Comparison of ENCODE assay signal across 22 cellular contexts in genomic region chr11:122979815-122980656, GRCh38. TPM values are rescaled to one million over a fixed set of nuclear protein-coding genes. Genes with fewer than 3 reads are reported as not detected.
DNase-seq lines count a peak whose midpoint lies in the region; FAIRE-seq and TF ChIP-seq lines count a peak whose summit lies in the region.
"Had no signal": no experiment of that assay in that cellular context is flagged by ENCODE, and none has a peak within 500 bp of the region (broad histone marks: within the 10 kb centered on the region; RNA-seq: fewer than 3 reads in every experiment).

No MANE protein-coding gene starts in this region.

- peaks cover 0 to 26% (median 17%) of the 10 kb centered on the region in 4 experiments; a peak in 6 of 7 replicates for H3K4me1 ChIP-seq in H1 (replicated peaks in 1 of 4; ENCODE audit: control insufficient read depth in 3 of 4, insufficient read depth in 4 of 4, low read length in 3 of 4)
- H3K4me1 ChIP-seq in PC-9 (replicated peaks; ENCODE audit: insufficient read depth): no peaks in the 10 kb centered on the region

- H3K36me3 ChIP-seq in H1 (ENCODE audit: control insufficient read depth in 2 of 4, insufficient read depth in 4 of 4, low read length in 3 of 4) (peaks cover 0 to 8% (median 0%) of the 10 kb centered on the region in 4 experiments; a peak in 3 of 8 replicates), WERI-Rb-1 (no peaks in the 10 kb centered on the region), PC-9 (ENCODE audit: low read depth) (no peaks in the 10 kb centered on the region)
- H3K36me3 ChIP-seq: cardiac muscle cell, gastroesophageal sphincter had no signal

- no peak overlapping the region for H3K23ac ChIP-seq in H1 (ENCODE audit: insufficient read length)

- no peaks in the 10 kb centered on the region for H3F3A ChIP-seq in PC-9 (ENCODE audit: insufficient read depth, low read depth)

- H3K14ac ChIP-seq in H1 (ENCODE audit: insufficient read length): no peak overlapping the region

- POLR2A ChIA-PET in H1 (lab: Charles Lee; ENCODE audit: partially characterized antibody): no interaction called here
- POLR2A ChIA-PET in PC-9 (lab: Charles Lee; ENCODE audit: unreplicated experiment): no interaction called here

- H3K56ac ChIP-seq in H1 (replicated peaks; ENCODE audit: insufficient read length, low read depth, low read length): no peak overlapping the region

- TF ChIP-seq EP300 in H1 (IDR thresholded peaks at IDR 0.05; ENCODE audit: borderline replicate concordance in 1 of 2, low read depth in 2 of 2, low read length in 2 of 2): no peak

- no peak overlapping the region; the same call in 1 of the 2 replicates for H4K8ac ChIP-seq in H1 (ENCODE audit: extremely low read depth, insufficient read depth, low read length)

- H4K20me1 ChIP-seq in H1 (replicated peaks in 1 of 2; ENCODE audit: control insufficient read depth in 1 of 2, insufficient read depth in 2 of 2, low read length in 2 of 2): peaks cover 9 to 21% of the 10 kb centered on the region in 2 experiments
- no peaks in the 10 kb centered on the region for H4K20me1 ChIP-seq in PC-9 (ENCODE audit: insufficient read depth)

- H2BK12ac ChIP-seq in H1 (ENCODE audit: low read depth, low read length): no peak overlapping the region

- H2AFZ ChIP-seq in H1 (ENCODE audit: low read length) (no peak overlapping the region), PC-9 (no peak overlapping the region)

- no peak overlapping the region for H2BK5ac ChIP-seq in H1 (ENCODE audit: low read depth, low read length)

- peaks cover 3% of the 10 kb centered on the region for H3K36me3 Mint-ChIP-seq in nephron (ENCODE audit: low read depth)

- TF ChIP-seq RAD21 in H1 (IDR thresholded peaks at IDR 0.05 in 1 of 2, conservative IDR thresholded peaks at IDR 0.05 in 1 of 2; ENCODE audit: low read depth in 2 of 2, low read length in 2 of 2): no peak

- no peak for TF ChIP-seq POLR2A in H1 (IDR thresholded peaks at IDR 0.05; ENCODE audit: control extremely low read depth in 1 of 2, low read depth in 2 of 2, low read length in 2 of 2)

- H3K27me3 ChIP-seq in H1 (replicated peaks in 1 of 4; ENCODE audit: control insufficient read depth in 3 of 4, extremely low read depth in 1 of 4, insufficient read depth in 3 of 4, low read length in 3 of 4) (peaks cover 82 to 99% (median 93%) of the 10 kb centered on the region in 4 experiments), WERI-Rb-1 (ENCODE audit: insufficient read depth, low read depth, severe bottlenecking) (peaks cover 3% of the 10 kb centered on the region), PC-9 (ENCODE audit: insufficient read depth, low read depth) (peaks cover 94% of the 10 kb centered on the region)

- H3K23me2 ChIP-seq in H1 (ENCODE audit: low read depth, low read length): peaks cover 22% of the 10 kb centered on the region; the same call in 1 of the 2 replicates

- WGBS in H1 (ENCODE audit: extremely low coverage in 1 of 2, insufficient coverage in 1 of 2, insufficient read length in 1 of 2, insufficient replicate concordance in 2 of 2, low coverage in 1 of 2, low lambda C conversion rate in 2 of 2, missing lambda C conversion rate in 1 of 2), 2 experiments: 10% methylated on average over 29 of the region's 29 CpGs; no CpG with 5 or more reads in 1 of the 2 experiments

- H3K27ac Mint-ChIP-seq in nephron: no peak overlapping the region
- H3K27ac Mint-ChIP-seq: immature natural killer cell had no signal

- H3K9me3 ChIP-seq in H1 (ENCODE audit: insufficient read depth in 2 of 2, low read depth in 1 of 2, low read length in 1 of 2) (no peaks in the 10 kb centered on the region), WERI-Rb-1 (ENCODE audit: severe bottlenecking) (no peaks in the 10 kb centered on the region), PC-9 (ENCODE audit: insufficient read depth, low read depth) (no peaks in the 10 kb centered on the region)
- H3K9me3 ChIP-seq: gastroesophageal sphincter had no signal

- H2BK20ac ChIP-seq in H1 (ENCODE audit: low read length): no peak overlapping the region

- CTCF ChIA-PET in H1 (lab: Charles Lee; ENCODE audit: partially characterized antibody): interaction anchor here (0.5 to 2.4 kb wide), 5 partner anchors 25 to 74 kb away, joined by 3 to 9 read pairs (median 4); no protein-coding TSS in a partner anchor
- CTCF ChIA-PET in PC-9 (lab: Charles Lee): no interaction called here

- no TSS peak for BruUV-seq in PC-9 (replicated peaks; lab: Mats Ljungman, UMichigan)

- H3K4me3 Mint-ChIP-seq in nephron: peak overlapping the region in 2 of 3 experiments; percentile 2 to 29

- no peak overlapping the region for H4K91ac ChIP-seq in H1 (replicated peaks; ENCODE audit: insufficient read length, low read length)

- no peak overlapping the region for H2AK5ac ChIP-seq in H1 (ENCODE audit: low read depth, low read length)

- no peak overlapping the region for H3K9ac ChIP-seq in H1 (replicated peaks in 1 of 4; ENCODE audit: extremely low read depth in 1 of 4, low read depth in 3 of 4, low read length in 3 of 4)
- H3K9ac ChIP-seq: KMS-11 had no signal

- TF ChIP-seq CTCF in GM13977 (IDR thresholded peaks at IDR 0.05; ENCODE audit: extremely low read depth, insufficient read depth, missing control alignments) (no peak), H1 (IDR thresholded peaks at IDR 0.05; ENCODE audit: control extremely low read depth in 1 of 3, insufficient read depth in 1 of 3, low read depth in 1 of 3, low read length in 3 of 3) (no peak), nephron (IDR thresholded peaks at IDR 0.05; ENCODE audit: unreplicated experiment in 3 of 3) (no peak), WERI-Rb-1 (IDR thresholded peaks at IDR 0.05; ENCODE audit: low read depth, low read length) (no peak), PC-9 (conservative IDR thresholded peaks at IDR 0.05) (no peak)

- no peak overlapping the region for H2BK15ac ChIP-seq in H1 (ENCODE audit: low read length)

- H4K5ac ChIP-seq in H1 (ENCODE audit: insufficient read length, low read depth, low read length): no peak overlapping the region

- intact Hi-C loops in PC-9 (cut with micrococcal nuclease; ENCODE audit: unreplicated experiment): no loop called here

- peaks cover 100% of the 10 kb centered on the region for H3K27me3 Mint-ChIP-seq in nephron (ENCODE audit: low read depth)

- H3K4me2 ChIP-seq in H1 (ENCODE audit: insufficient read depth in 1 of 2, low read depth in 2 of 2, low read length in 2 of 2) (peak overlapping the region; percentile 71 to 89), PC-9 (no peak overlapping the region)
- H3K4me2 ChIP-seq: KMS-11 had no signal

- DNase-seq in ELF-1 (ENCODE audit: low read depth, low spot score) (peak; percentile 56), GM13977 (ENCODE audit: low spot score) (peak; percentile 24), H1 (ENCODE audit: low read depth in 1 of 2, low spot score in 2 of 2) (peak in 1 of 2 experiments; percentile 54), WERI-Rb-1 (no peak), NCI-H1930 (lab: John Stamatoyannopoulos, UW) (no peak), PC-9 (no peak)
- DNase-seq: COR-L47, erythroblast, immature natural killer cell, NCI-H1048, NCI-H748 treated with DMSO at 0.1 percent for 48 hours had no signal

- no peaks in the 10 kb centered on the region for H3K79me2 ChIP-seq in H1 (ENCODE audit: control insufficient read depth in 1 of 2, insufficient read depth in 2 of 2, low read length in 2 of 2)
- H3K79me2 ChIP-seq in PC-9 (ENCODE audit: low read depth): no peaks in the 10 kb centered on the region

- no peak overlapping the region for H3K27ac ChIP-seq in H1 (ENCODE audit: low read depth, low read length)
- no peak overlapping the region for H3K27ac ChIP-seq in WERI-Rb-1
- H3K27ac ChIP-seq in PC-9: no peak overlapping the region
- H3K27ac ChIP-seq: cardiac muscle cell, gastroesophageal sphincter, KMS-11 had no signal

- H3K79me1 ChIP-seq in H1 (ENCODE audit: low read depth, low read length): no peaks in the 10 kb centered on the region

- no peak overlapping the region for H3K18ac ChIP-seq in H1 (ENCODE audit: extremely low read depth, low read length)

- H3K9me3 Mint-ChIP-seq in nephron: peaks cover 9% of the 10 kb centered on the region

- FAIRE-seq in H1 (lab: Jason Lieb, UNC): no peak

- H3K4me1 Mint-ChIP-seq in nephron: peaks cover 26% of the 10 kb centered on the region

- no peak overlapping the region for H2BK120ac ChIP-seq in H1 (replicated peaks; ENCODE audit: low read depth, low read length)

- no peak overlapping the region for H3K4ac ChIP-seq in H1 (replicated peaks; ENCODE audit: insufficient read length, low read depth, low read length)

- H3K4me3 ChIP-seq in H1 (ENCODE audit: extremely low read depth in 1 of 4, insufficient read depth in 2 of 4, low read depth in 3 of 4, low read length in 4 of 4) (peak overlapping the region in 2 of 4 experiments; percentile 0 to 52; a peak in 4 of 8 replicates), WERI-Rb-1 (ENCODE audit: low read depth, low read length) (no peak overlapping the region), PC-9 (no peak overlapping the region)
- H3K4me3 ChIP-seq: cardiac muscle cell, gastroesophageal sphincter had no signal

- no peaks in the 10 kb centered on the region for H3K9me2 ChIP-seq in PC-9 (ENCODE audit: insufficient read depth)

- in situ Hi-C loops in GM13977 (cut with MboI; ENCODE audit: low pct_unique_long_range_greater_than_20kb, low sequenced_read_pairs, unreplicated experiment): no loop called here

TF ChIP-seq in H1, 55 proteins besides CTCF, POLR2A, EP300 and RAD21 (continues in another document):
- TF ChIP-seq TEAD4 (IDR thresholded peaks at IDR 0.05; ENCODE audit: low read depth, low read length) (no peak), TCF12 (IDR thresholded peaks at IDR 0.05; ENCODE audit: low read depth, low read length) (no peak), ZNF274 (IDR thresholded peaks at IDR 0.05; ENCODE audit: borderline replicate concordance, extremely low read depth, low read length) (no peak), MAX (IDR thresholded peaks at IDR 0.05) (no peak), EZH2 (IDR thresholded peaks at IDR 0.05; ENCODE audit: low read depth, low read length, severe bottlenecking) (peak; percentile 94), BRCA1 (IDR thresholded peaks at IDR 0.05; ENCODE audit: low read depth, low read length) (no peak), BACH1 (IDR thresholded peaks at IDR 0.05; ENCODE audit: low read length) (no peak), SRF (IDR thresholded peaks at IDR 0.05; ENCODE audit: low read depth, low read length) (no peak)

RNA-seq across cellular contexts. Expression of gene BSX, which starts 1.6 kb away (rescaled TPM):
- total RNA-seq in H1 (2021; fragmentation: NEBNext Ultra II Directional; extraction: Animal tissue kit (Norgen Biotek cat#: 25700)): not detected in 2 replicates
- not detected in 2 replicates for polyA plus RNA-seq in H1 (2011; rRNA removed)
- polyA plus RNA-seq in H1 (2011; cell fraction: cytosol; rRNA removed): not detected
- not detected for polyA plus RNA-seq in H1 (2011; cell fraction: nucleus; rRNA removed)
- not detected in 4 replicates for polyA plus RNA-seq in H1 (2012, experiment 1 of 2)
- polyA plus RNA-seq in H1 (2012, experiment 2 of 2): not detected
- not detected for polyA plus RNA-seq in H1 (2013, experiment 1 of 2)
- polyA plus RNA-seq in H1 (2013, experiment 2 of 2): not detected
- not detected in 2 replicates for polyA minus RNA-seq in H1 (2011; rRNA and poly(A)+ RNA removed)
- not detected for polyA minus RNA-seq in H1 (2011; cell fraction: cytosol; rRNA and poly(A)+ RNA removed)
- polyA minus RNA-seq in H1 (2011; cell fraction: nucleus; rRNA and poly(A)+ RNA removed): not detected
- total RNA-seq in PC-9 (2021): not detected in 2 replicates
- total RNA-seq: cardiac muscle cell, dermis microvascular lymphatic vessel endothelial cell, gastroesophageal sphincter, lower leg skin, myocyte, posterior vena cava, skeletal muscle tissue, subcutaneous adipose tissue had no signal
- polyA plus RNA-seq: adipose tissue, cardiac muscle cell, immature natural killer cell had no signal

Comparison
In these comparisons a context has a peak if more than half of its experiments do, and no peak if none do; other contexts are left out.
1. DNase-seq: peak in ELF-1 (single experiment) and GM13977 (single experiment); none in WERI-Rb-1 (single experiment), NCI-H1930 (0 of 2) and PC-9 (0 of 2).